In the genomic region with DNA sequence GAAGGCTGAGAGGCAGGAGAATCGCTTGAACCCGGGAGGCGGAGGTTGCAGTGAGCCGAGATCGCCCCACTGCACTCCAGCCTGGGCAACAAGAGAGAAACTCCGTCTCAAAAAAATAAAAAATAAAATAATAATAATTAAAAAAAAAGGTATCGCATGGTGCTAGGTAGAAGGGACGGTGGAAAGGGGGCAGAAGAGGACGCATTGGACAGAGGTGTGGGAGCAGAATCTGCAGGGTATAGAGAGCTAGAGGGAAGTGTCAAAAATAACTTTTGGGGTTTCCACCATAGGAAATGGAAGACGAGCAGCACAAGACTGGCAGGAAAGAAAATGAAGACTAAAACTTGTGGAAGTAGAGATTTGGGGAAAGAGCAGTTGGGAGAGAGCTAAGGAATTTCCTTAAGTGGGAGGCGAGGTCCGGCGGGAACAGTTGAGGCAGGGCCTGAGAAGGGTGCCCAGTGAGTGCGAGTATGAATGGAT, we compare ENCODE assay signal across 8 cellular contexts. TPM values are rescaled to one million over a fixed set of nuclear protein-coding genes. Genes with fewer than 3 reads are reported as not detected.
DNase-seq lines count a peak whose midpoint lies in the region; ATAC-seq and TF ChIP-seq lines count a peak whose summit lies in the region.

No MANE protein-coding gene starts in this region.

- DNase-seq in activated T-cell treated with anti-CD3 and anti-CD28 coated beads, Interleukin-2, amount 50 U/mL, for 4 hours: no peak
- no peak for DNase-seq in activated T-cell treated with anti-CD3 and anti-CD28 coated beads for 4 hours
- DNase-seq in adipocyte (ENCODE audit: low read depth): no peak
- peak in 2 of 3 donors; percentile 18 to 21 for DNase-seq in immature natural killer cell
- no peak for DNase-seq in suprapubic skin (ENCODE audit: low spot score in 2 of 2)
- DNase-seq in G401 (ENCODE audit: low spot score): no peak

- peak overlapping the region; percentile 94 for H3K4me3 ChIP-seq in adipocyte (ENCODE audit: low read length)
- H3K4me3 ChIP-seq in suprapubic skin: peak overlapping the region; percentile 97

- TF ChIP-seq POLR2A in suprapubic skin (IDR thresholded peaks at IDR 0.05): no peak

- no peaks in the 10 kb centered on the region for H3K36me3 ChIP-seq in adipocyte (ENCODE audit: control insufficient read depth, insufficient read depth, low read length, severe bottlenecking)
- H3K36me3 ChIP-seq in suprapubic skin: no peaks in the 10 kb centered on the region

- no peaks in the 10 kb centered on the region for H3K36me3 Mint-ChIP-seq in activated T-cell treated with anti-CD3 and anti-CD28 coated beads, Interleukin-2, amount 50 U/mL, for 4 hours (ENCODE audit: insufficient read depth)
- H3K36me3 Mint-ChIP-seq in immature natural killer cell: no peaks in the 10 kb centered on the region

- H3K4me3 Mint-ChIP-seq in activated T-cell treated with anti-CD3 and anti-CD28 coated beads, Interleukin-2, amount 50 U/mL, for 4 hours: peak overlapping the region; percentile 90
- H3K4me3 Mint-ChIP-seq in immature natural killer cell: peak overlapping the region; percentile 88 to 97 (median 90)

- H3K9me3 Mint-ChIP-seq in activated T-cell treated with anti-CD3 and anti-CD28 coated beads, Interleukin-2, amount 50 U/mL, for 4 hours: no peaks in the 10 kb centered on the region
- H3K9me3 Mint-ChIP-seq in immature natural killer cell: no peaks in the 10 kb centered on the region

- no peak for ATAC-seq in activated T-cell treated with anti-CD3 and anti-CD28 coated beads, Interleukin-2, amount 50 U/mL, for 4 hours
- no peak for ATAC-seq in HG03565 (IDR thresholded peaks at IDR 0.05; ENCODE audit: unreplicated experiment)
- no peak for ATAC-seq in HG02973 (IDR thresholded peaks at IDR 0.05; ENCODE audit: unreplicated experiment)

- TF ChIP-seq EP300 in suprapubic skin (IDR thresholded peaks at IDR 0.05): no peak

- peaks cover 51% of the 10 kb centered on the region for H3K4me1 Mint-ChIP-seq in activated T-cell treated with anti-CD3 and anti-CD28 coated beads, Interleukin-2, amount 50 U/mL, for 4 hours (ENCODE audit: low read depth)
- H3K4me1 Mint-ChIP-seq in immature natural killer cell: peaks cover 52 to 67% of the 10 kb centered on the region in 2 donors

- H3K9me3 ChIP-seq in adipocyte (ENCODE audit: control insufficient read depth, low read length) (no peaks in the 10 kb centered on the region), suprapubic skin (no peaks in the 10 kb centered on the region)

- peak overlapping the region; percentile 78 to 92 (median 85) for H3K27ac Mint-ChIP-seq in immature natural killer cell

- H3K27me3 ChIP-seq in adipocyte (replicated peaks; ENCODE audit: control insufficient read depth, insufficient read depth, low read length) (no peaks in the 10 kb centered on the region), suprapubic skin (peaks cover 31% of the 10 kb centered on the region)

- in situ Hi-C loops in G401 (cut with HindIII; ENCODE audit: low sequenced_read_pairs): no loop called here

- peaks cover 28% of the 10 kb centered on the region for H3K27me3 Mint-ChIP-seq in activated T-cell treated with anti-CD3 and anti-CD28 coated beads, Interleukin-2, amount 50 U/mL, for 4 hours (ENCODE audit: low read depth)
- peaks cover 17 to 37% (median 25%) of the 10 kb centered on the region in 3 donors for H3K27me3 Mint-ChIP-seq in immature natural killer cell (ENCODE audit: low read depth in 3 of 3)

- H3K9ac ChIP-seq in adipocyte (ENCODE audit: low read length): peak overlapping the region; percentile 93

- H3K27ac ChIP-seq in suprapubic skin: peak overlapping the region; percentile 99

- no peak for TF ChIP-seq CTCF in suprapubic skin (IDR thresholded peaks at IDR 0.05)

- H3K4me1 ChIP-seq in adipocyte (ENCODE audit: control insufficient read depth, insufficient read depth, low read length) (peaks cover 28% of the 10 kb centered on the region), suprapubic skin (peaks cover 50% of the 10 kb centered on the region)

- WGBS in suprapubic skin: 4% methylated on average over 14 of the region's 14 CpGs

RNA-seq across cellular contexts. Expression of gene MKRN2, which starts 0.6 kb away (rescaled TPM):
- 10 to 100 TPM; 37.7 to 43.7 (median 37.8) TPM for total RNA-seq in activated T-cell treated with anti-CD3 and anti-CD28 coated beads, Interleukin-2, amount 50 U/mL, for 4 hours
- polyA plus RNA-seq in immature natural killer cell: 10 to 100 TPM; 48.6 to 58.1 (median 50.8) TPM
- 10 to 100 TPM; 23.4 to 26.6 (median 24.6) TPM for total RNA-seq in suprapubic skin
- total RNA-seq in G401 (2014; rRNA removed; shearing (Covaris generic)): 24.0 TPM in 2 replicates

RNA-seq across cellular contexts. Expression of gene MKRN2OS, which starts 11.0 kb away (rescaled TPM):
- not detected for total RNA-seq in activated T-cell treated with anti-CD3 and anti-CD28 coated beads, Interleukin-2, amount 50 U/mL, for 4 hours
- not detected for polyA plus RNA-seq in immature natural killer cell
- total RNA-seq in suprapubic skin: 1 to 10 TPM in 3 of 4 donors, under 1 TPM in 1; 0.91 to 2.0 (median 1.6) TPM
- not detected in 2 replicates for total RNA-seq in G401 (2014; rRNA removed; shearing (Covaris generic))

Comparison
In these comparisons a context has a peak if more than half of its experiments do, and no peak if none do; other contexts are left out.
1. DNase-seq: peak in immature natural killer cell (2 of 3); none in activated T-cell treated with anti-CD3 and anti-CD28 coated beads, Interleukin-2, amount 50 U/mL, for 4 hours (single experiment), activated T-cell treated with anti-CD3 and anti-CD28 coated beads for 4 hours (single experiment), adipocyte (single experiment), suprapubic skin (0 of 2) and G401 (single experiment).